8 cellular contexts compared by ENCODE assay signal in the genomic region with DNA sequence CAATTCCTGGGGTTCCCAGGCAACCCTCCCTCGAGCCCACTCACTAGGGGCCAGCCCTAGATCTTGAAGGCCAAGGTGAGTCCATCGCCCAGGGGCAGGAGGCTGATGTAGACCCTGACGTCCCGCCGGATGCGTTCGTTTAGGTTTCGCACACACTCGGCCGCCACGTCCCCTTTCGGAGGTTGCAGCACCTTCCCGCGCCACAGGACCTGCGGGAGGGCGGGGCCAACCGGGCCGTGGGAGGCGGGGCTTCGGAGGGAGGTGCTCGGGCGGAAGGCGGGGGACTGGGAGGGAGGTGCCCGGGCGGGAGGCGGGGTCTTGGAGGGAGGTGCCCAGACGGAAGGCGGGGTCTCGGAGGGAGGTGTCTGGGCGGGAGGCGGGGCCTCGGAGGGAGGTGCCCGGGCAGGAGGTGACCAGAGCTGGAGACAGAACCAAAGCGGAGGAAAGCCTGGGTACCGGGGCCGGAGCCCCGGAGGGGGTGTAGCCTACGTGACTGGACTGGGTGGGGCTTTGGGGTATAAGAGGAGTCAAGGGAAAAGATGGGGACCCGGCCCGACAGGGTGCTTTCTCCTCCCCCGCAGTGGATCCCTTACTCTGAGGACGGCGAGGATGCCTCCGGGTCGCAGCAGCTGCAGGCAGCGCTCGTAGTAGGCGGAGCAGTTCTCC. TPM values are rescaled to one million over a fixed set of nuclear protein-coding genes. Genes with fewer than 3 reads are reported as not detected.
A peak's percentile ranks its signal among the peaks of the same experiment; 100 is the strongest.
DNase-seq lines count a peak whose midpoint lies in the region; ATAC-seq, FAIRE-seq and TF ChIP-seq lines count a peak whose summit lies in the region.

No MANE protein-coding gene starts in this region.

- peaks cover 5% of the 10 kb centered on the region for H3K79me2 ChIP-seq in fibroblast of lung (ENCODE audit: control insufficient read depth, insufficient read depth, low read length)

- TF ChIP-seq CTCF in fibroblast of lung (conservative IDR thresholded peaks at IDR 0.05 in 1 of 2, IDR thresholded peaks at IDR 0.05 in 1 of 2; ENCODE audit: low read depth in 1 of 2, low read length in 2 of 2) (no peak), natural killer cell (IDR thresholded peaks at IDR 0.05) (no peak)

- H3K27me3 Mint-ChIP-seq in activated T-helper 17 cell treated with anti-CD3 and anti-CD28 coated beads, Interleukin-2, amount 50 U/mL, for 72 hours, result no peaks in the 10 kb centered on the region
- H3K27me3 Mint-ChIP-seq in natural killer cell (ENCODE audit: low read depth in 2 of 2), result no peaks in the 10 kb centered on the region
- no peaks in the 10 kb centered on the region for H3K27me3 Mint-ChIP-seq in stimulated activated naive B cell treated with anti-CD40 and anti-IgM and Interleukin-4, amounts not matched to agents 10 μg/mL and 1 μg/mL and 100 μg/mL, for 72 hours

- intact Hi-C loops in natural killer cell (cut with micrococcal nuclease), result loop anchor here (1.0 to 2.0 kb wide), 2 partner anchors 24 to 123 kb away; partner anchors contain the start of genes SAMD8 and VDAC2

- H4K20me1 ChIP-seq in fibroblast of lung (ENCODE audit: control insufficient read depth, extremely low read depth, insufficient read depth, low read length), result no peaks in the 10 kb centered on the region

- DNase-seq in COR-L47 (lab: John Stamatoyannopoulos, UW), result peak; percentile 65
- DNase-seq in HuH-7 (ENCODE audit: low spot score), result peak; percentile 75
- DNase-seq in RCC 7860 (ENCODE audit: low spot score), result peak; percentile 86
- peak; percentile 83 to 84 for DNase-seq in fibroblast of lung (ENCODE audit: low read depth in 2 of 2)
- DNase-seq in natural killer cell, result peak; percentile 94
- peak; percentile 93 for DNase-seq in stimulated activated naive B cell treated with anti-CD40 and anti-IgM and Interleukin-4, amounts not matched to agents 10 μg/mL and 1 μg/mL and 100 μg/mL, for 72 hours

- peak overlapping the region; percentile 96 for H3K4me2 ChIP-seq in fibroblast of lung (ENCODE audit: extremely low read depth, insufficient read depth, low read length)

- H3K9me3 Mint-ChIP-seq in activated T-helper 17 cell treated with anti-CD3 and anti-CD28 coated beads, Interleukin-2, amount 50 U/mL, for 72 hours, result no peaks in the 10 kb centered on the region
- no peaks in the 10 kb centered on the region for H3K9me3 Mint-ChIP-seq in natural killer cell
- H3K9me3 Mint-ChIP-seq in stimulated activated naive B cell treated with anti-CD40 and anti-IgM and Interleukin-4, amounts not matched to agents 10 μg/mL and 1 μg/mL and 100 μg/mL, for 72 hours, result no peaks in the 10 kb centered on the region

- H2AFZ ChIP-seq in fibroblast of lung (ENCODE audit: low read length), result peak overlapping the region; percentile 69

- peaks cover 12% of the 10 kb centered on the region for H3K4me1 Mint-ChIP-seq in activated T-helper 17 cell treated with anti-CD3 and anti-CD28 coated beads, Interleukin-2, amount 50 U/mL, for 72 hours
- peaks cover 14 to 19% of the 10 kb centered on the region in 2 donors for H3K4me1 Mint-ChIP-seq in natural killer cell
- peaks cover 14 to 28% of the 10 kb centered on the region in 2 donors for H3K4me1 Mint-ChIP-seq in stimulated activated naive B cell treated with anti-CD40 and anti-IgM and Interleukin-4, amounts not matched to agents 10 μg/mL and 1 μg/mL and 100 μg/mL, for 72 hours

- H3K27ac ChIP-seq in fibroblast of lung (ENCODE audit: insufficient read depth, low read length), result peak overlapping the region; percentile 34

- H3K4me3 ChIP-seq in fibroblast of lung (replicated peaks in 1 of 4; ENCODE audit: control extremely low read depth in 1 of 4, insufficient read depth in 1 of 4, low read depth in 3 of 4, low read length in 4 of 4), result peak overlapping the region; percentile 16 to 69 (median 60)

- peaks cover 5% of the 10 kb centered on the region for H3K4me1 ChIP-seq in fibroblast of lung (ENCODE audit: control insufficient read depth, extremely low read depth, insufficient read depth, low read length)

- H3K27me3 ChIP-seq in fibroblast of lung (ENCODE audit: control insufficient read depth, insufficient read depth, low read length), result no peaks in the 10 kb centered on the region

- H3K9ac ChIP-seq in fibroblast of lung (ENCODE audit: insufficient read depth, low read length), result peak overlapping the region; percentile 65

- FAIRE-seq in RCC 7860 (lab: Jason Lieb, UNC), result peak; percentile 2

- H3K36me3 ChIP-seq in fibroblast of lung (ENCODE audit: control insufficient read depth, insufficient read depth, low read length), result peaks cover 9% of the 10 kb centered on the region

- ATAC-seq in GM21447 (IDR thresholded peaks at IDR 0.05; ENCODE audit: unreplicated experiment) (peak; percentile 48), natural killer cell (peak; percentile 79 to 90 (median 79))
- ATAC-seq in activated T-helper 17 cell treated with anti-CD3 and anti-CD28 coated beads, Interleukin-2, amount 50 U/mL, for 72 hours (replicated peaks), result peak; percentile 81
- peak; percentile 67 to 81 for ATAC-seq in stimulated activated naive B cell treated with anti-CD40 and anti-IgM and Interleukin-4, amounts not matched to agents 10 μg/mL and 1 μg/mL and 100 μg/mL, for 72 hours (replicated peaks)

- peak overlapping the region; percentile 90 for H3K27ac Mint-ChIP-seq in activated T-helper 17 cell treated with anti-CD3 and anti-CD28 coated beads, Interleukin-2, amount 50 U/mL, for 72 hours
- peak overlapping the region; percentile 86 to 94 for H3K27ac Mint-ChIP-seq in natural killer cell
- peak overlapping the region; percentile 84 for H3K27ac Mint-ChIP-seq in stimulated activated naive B cell treated with anti-CD40 and anti-IgM and Interleukin-4, amounts not matched to agents 10 μg/mL and 1 μg/mL and 100 μg/mL, for 72 hours

- H3K4me3 Mint-ChIP-seq in activated T-helper 17 cell treated with anti-CD3 and anti-CD28 coated beads, Interleukin-2, amount 50 U/mL, for 72 hours, result peak overlapping the region; percentile 74
- H3K4me3 Mint-ChIP-seq in natural killer cell, result peak overlapping the region; percentile 76
- H3K4me3 Mint-ChIP-seq in stimulated activated naive B cell treated with anti-CD40 and anti-IgM and Interleukin-4, amounts not matched to agents 10 μg/mL and 1 μg/mL and 100 μg/mL, for 72 hours, result peak overlapping the region; percentile 85 to 89

- H3K36me3 Mint-ChIP-seq in activated T-helper 17 cell treated with anti-CD3 and anti-CD28 coated beads, Interleukin-2, amount 50 U/mL, for 72 hours (ENCODE audit: low read depth), result peaks cover 49% of the 10 kb centered on the region
- H3K36me3 Mint-ChIP-seq in natural killer cell, result peaks cover 6% of the 10 kb centered on the region
- peaks cover 26 to 31% of the 10 kb centered on the region in 2 donors for H3K36me3 Mint-ChIP-seq in stimulated activated naive B cell treated with anti-CD40 and anti-IgM and Interleukin-4, amounts not matched to agents 10 μg/mL and 1 μg/mL and 100 μg/mL, for 72 hours

- H3K9me3 ChIP-seq in fibroblast of lung (ENCODE audit: control insufficient read depth, insufficient read depth, low read depth, low read length), result no peaks in the 10 kb centered on the region

RNA-seq across cellular contexts. Expression of gene COMTD1, which starts 1.6 kb away (rescaled TPM):
- 10 to 100 TPM; 29.4 to 50.9 TPM for total RNA-seq in activated T-helper 17 cell treated with anti-CD3 and anti-CD28 coated beads, Interleukin-2, amount 50 U/mL, for 72 hours
- total RNA-seq in fibroblast of lung (5.6 and 8.3 TPM in 2 replicates), natural killer cell (10 to 100 TPM; 19.9 to 25.1 (median 20.1) TPM)
- polyA plus RNA-seq in fibroblast of lung, result 2.0 and 2.8 TPM in 2 replicates
- 10.7 and 12.1 TPM in 2 replicates for polyA plus RNA-seq in fibroblast of lung (2012)
- 0.41 and 1.3 TPM in 2 replicates for polyA minus RNA-seq in fibroblast of lung (ENCODE audit: low replicate concordance)

RNA-seq across cellular contexts. Expression of gene VDAC2, which starts 23.6 kb away (rescaled TPM):
- total RNA-seq in activated T-helper 17 cell treated with anti-CD3 and anti-CD28 coated beads, Interleukin-2, amount 50 U/mL, for 72 hours, result 100 to 1,000 TPM; 211 to 254 TPM
- total RNA-seq in fibroblast of lung, result 145 and 151 TPM in 2 replicates
- polyA plus RNA-seq in fibroblast of lung, result 208 and 225 TPM in 2 replicates
- 217 and 249 TPM in 2 replicates for polyA plus RNA-seq in fibroblast of lung (2012)
- 38.6 and 41.2 TPM in 2 replicates for polyA minus RNA-seq in fibroblast of lung (ENCODE audit: low replicate concordance)
- total RNA-seq in natural killer cell, result 100 to 1,000 TPM; 110 to 124 (median 117) TPM

Comparison
In these comparisons a context has a peak if more than half of its experiments do, and no peak if none do; other contexts are left out.
1. Peak in every context shown above with its lines: DNase-seq, ATAC-seq, H3K4me3 ChIP-seq and H3K27ac ChIP-seq.